In genomic region chr15:100880139-100880896, GRCh38 we compare ENCODE assay signal across 9 cellular contexts. TPM values are rescaled to one million over a fixed set of nuclear protein-coding genes. Genes with fewer than 3 reads are reported as not detected.
A peak's percentile ranks its signal among the peaks of the same experiment; 100 is the strongest.
DNase-seq lines count a peak whose midpoint lies in the region; ATAC-seq and TF ChIP-seq lines count a peak whose summit lies in the region.
"Had no signal": no experiment of that assay in that cellular context is flagged by ENCODE, and none has a peak within 500 bp of the region (broad histone marks: within the 10 kb centered on the region; RNA-seq: fewer than 3 reads in every experiment).

No MANE protein-coding gene starts in this region.

- H3K4me3 ChIP-seq in PC-9: peak overlapping the region; percentile 94
- H3K4me3 ChIP-seq in esophagus (ENCODE audit: low read depth in 1 of 2, low read length in 2 of 2): peak overlapping the region; percentile 53 to 59
- H3K4me3 ChIP-seq in neutrophil (ENCODE audit: low read depth in 1 of 2, low read length in 1 of 2): peak overlapping the region; percentile 15 to 35

- no peak overlapping the region for H3K27ac ChIP-seq in CD4-positive, alpha-beta T cell (ENCODE audit: low read depth, low read length)
- peak overlapping the region; percentile 74 for H3K27ac ChIP-seq in PC-9
- H3K27ac ChIP-seq in esophagus (ENCODE audit: low read depth in 2 of 2, low read length in 1 of 2): no peak overlapping the region
- no peak overlapping the region for H3K27ac ChIP-seq in neutrophil

- H4K20me1 ChIP-seq in PC-9 (ENCODE audit: insufficient read depth): peaks cover 49% of the 10 kb centered on the region

- H3K9me2 ChIP-seq in PC-9 (ENCODE audit: insufficient read depth): no peaks in the 10 kb centered on the region

- POLR2A ChIA-PET in CD4-positive, alpha-beta T cell (lab: Charles Lee): no interaction called here
- POLR2A ChIA-PET in PC-9 (lab: Charles Lee; ENCODE audit: unreplicated experiment): interaction anchor here (1.7 kb wide), 1 partner anchor 166 kb away, joined by 6 read pairs; no protein-coding TSS in a partner anchor

- CTCF ChIA-PET in CD4-positive, alpha-beta T cell (lab: Charles Lee): no interaction called here
- CTCF ChIA-PET in PC-9 (lab: Charles Lee): interaction anchor here (1.0 kb wide), 1 partner anchor 169 kb away, joined by 12 read pairs; no protein-coding TSS in a partner anchor

- H3K79me2 ChIP-seq in PC-9 (ENCODE audit: low read depth): peaks cover 75% of the 10 kb centered on the region

- H3K4me1 ChIP-seq in PC-9 (replicated peaks; ENCODE audit: insufficient read depth) (peaks cover 36% of the 10 kb centered on the region), esophagus (ENCODE audit: control insufficient read depth in 2 of 2, insufficient read depth in 2 of 2, low read length in 1 of 2) (peaks cover 5 to 8% of the 10 kb centered on the region in 2 donors), neutrophil (ENCODE audit: control insufficient read depth in 1 of 2, insufficient read depth in 1 of 2, low read depth in 1 of 2, low read length in 1 of 2) (peaks cover 12 to 20% of the 10 kb centered on the region in 2 experiments)

- no peak for ATAC-seq in CD4-positive, alpha-beta T cell (ENCODE audit: poor library complexity)
- ATAC-seq in HG03159 (IDR thresholded peaks at IDR 0.05; ENCODE audit: unreplicated experiment) (no peak), GM21515 (IDR thresholded peaks at IDR 0.05; ENCODE audit: unreplicated experiment) (no peak)

- peak overlapping the region; percentile 54 for H3K4me3 Mint-ChIP-seq in CD4-positive, alpha-beta T cell

- no peak overlapping the region for H2AFZ ChIP-seq in PC-9

- no peaks in the 10 kb centered on the region for H3K4me1 Mint-ChIP-seq in CD4-positive, alpha-beta T cell (ENCODE audit: low read depth)

- no peak overlapping the region for H3K27ac Mint-ChIP-seq in CD4-positive, alpha-beta T cell

- no peaks in the 10 kb centered on the region for H3K36me3 Mint-ChIP-seq in CD4-positive, alpha-beta T cell (ENCODE audit: low read depth)

- TSS peak; percentile 26 for BruUV-seq in PC-9 (replicated peaks; lab: Mats Ljungman, UMichigan)

- no peak for TF ChIP-seq CTCF in CD4-positive, alpha-beta T cell (IDR thresholded peaks at IDR 0.05)
- TF ChIP-seq CTCF in PC-9 (conservative IDR thresholded peaks at IDR 0.05): no peak
- no peak for TF ChIP-seq CTCF in neutrophil (IDR thresholded peaks at IDR 0.05)

- H3K27me3 Mint-ChIP-seq in CD4-positive, alpha-beta T cell: peaks cover 84% of the 10 kb centered on the region

- 9 to 14% methylated on average over 80 of the region's 80 CpGs for WGBS in esophagus, 2 donors

- H3K9me3 ChIP-seq in CD4-positive, alpha-beta T cell (ENCODE audit: control insufficient read depth, low read length): no peaks in the 10 kb centered on the region
- H3K9me3 ChIP-seq in PC-9 (ENCODE audit: insufficient read depth, low read depth): no peaks in the 10 kb centered on the region
- H3K9me3 ChIP-seq in esophagus (ENCODE audit: control insufficient read depth in 2 of 2, insufficient read depth in 1 of 2, low read depth in 1 of 2, low read length in 1 of 2): no peaks in the 10 kb centered on the region
- no peaks in the 10 kb centered on the region for H3K9me3 ChIP-seq in neutrophil

- DNase-seq in CD4-positive, alpha-beta T cell: no peak
- DNase-seq in PC-9: no peak
- no peak for DNase-seq in cerebellar cortex (ENCODE audit: low spot score)
- no peak for DNase-seq in NCI-H2227 (lab: John Stamatoyannopoulos, UW; ENCODE audit: unreplicated experiment)

- intact Hi-C loops in CD4-positive, alpha-beta T cell (cut with DNase I, micrococcal nuclease): no loop called here
- intact Hi-C loops in PC-9 (cut with micrococcal nuclease; ENCODE audit: unreplicated experiment): no loop called here

- H3K36me3 ChIP-seq in PC-9 (ENCODE audit: low read depth) (peaks cover 28% of the 10 kb centered on the region), esophagus (ENCODE audit: control insufficient read depth in 2 of 2, insufficient read depth in 2 of 2, low read length in 1 of 2) (no peaks in the 10 kb centered on the region), neutrophil (no peaks in the 10 kb centered on the region)

- H3K4me2 ChIP-seq in PC-9: peak overlapping the region; percentile 78

- H3K27me3 ChIP-seq in CD4-positive, alpha-beta T cell (ENCODE audit: control insufficient read depth, insufficient read depth, low read length): peaks cover 65% of the 10 kb centered on the region
- H3K27me3 ChIP-seq in PC-9 (ENCODE audit: insufficient read depth, low read depth) (no peaks in the 10 kb centered on the region), esophagus (ENCODE audit: control insufficient read depth in 1 of 2, insufficient read depth in 2 of 2, low read length in 2 of 2) (no peaks in the 10 kb centered on the region), neutrophil (peaks cover 100% of the 10 kb centered on the region)

- peaks cover 36% of the 10 kb centered on the region; the same call in 1 of the 2 replicates for H3F3A ChIP-seq in PC-9 (ENCODE audit: insufficient read depth, low read depth)

- H3K9me3 Mint-ChIP-seq in CD4-positive, alpha-beta T cell: no peaks in the 10 kb centered on the region

RNA-seq across cellular contexts. Expression of gene ALDH1A3, which starts 0.7 kb away (rescaled TPM):
- not detected for total RNA-seq in CD4-positive, alpha-beta T cell
- 462 and 469 TPM in 2 replicates for total RNA-seq in PC-9 (2021)
- polyA plus RNA-seq in esophagus: 10 to 100 TPM in 1 of 2 donors, 1 to 10 TPM in 1; 9.3 to 32.8 TPM
- total RNA-seq: T-helper 1 cell treated with Interleukin-12 subunit alpha and Interleukin-12 subunit beta and Interleukin-4 antibody, amounts not matched to agents 30 ng/mL and 1 ng/mL, for 36 hours had no signal

RNA-seq across cellular contexts. Expression of gene LRRK1, which starts 38.8 kb away (rescaled TPM):
- total RNA-seq in CD4-positive, alpha-beta T cell: under 1 TPM; 0.60 to 0.73 TPM
- 15.7 and 22.4 TPM in 2 replicates for total RNA-seq in PC-9 (2021)
- polyA plus RNA-seq in esophagus: 1 to 10 TPM; 4.4 to 7.0 TPM

Comparison
In these comparisons a context has a peak if more than half of its experiments do, and no peak if none do; other contexts are left out.
1. H3K4me3 ChIP-seq: peak in every context shown above with its lines; median percentile 94 in PC-9; 56 in esophagus; 25 in neutrophil.
2. RNA of gene ALDH1A3, which starts 0.7 kb away (total RNA-seq): 462 to 469 TPM in PC-9; not detected in CD4-positive, alpha-beta T cell; every median in the first group is over 100 times any median in the second.